In genomic region chr18:499351-500229, GRCh38 we compare ENCODE assay signal across 8 cellular contexts. TPM values are rescaled to one million over a fixed set of nuclear protein-coding genes. Genes with fewer than 3 reads are reported as not detected.
DNase-seq lines count a peak whose midpoint lies in the region; ATAC-seq and TF ChIP-seq lines count a peak whose summit lies in the region.

No MANE protein-coding gene starts in this region.

- H3K36me3 Mint-ChIP-seq in Calu3 (ENCODE audit: insufficient read depth, unreplicated experiment) = no peaks in the 10 kb centered on the region

- no TSS peak for BruUV-seq in Calu3 (replicated peaks; lab: Mats Ljungman, UMichigan)

- CTCF ChIA-PET in Calu3 (lab: Charles Lee) = no interaction called here

- H3K4me1 Mint-ChIP-seq in Calu3 (ENCODE audit: low read depth, unreplicated experiment) = peaks cover 5% of the 10 kb centered on the region

- peak overlapping the region in 2 of 4 donors; percentile 52 to 61 for H3K27ac ChIP-seq in Peyer's patch
- H3K27ac ChIP-seq in gastroesophageal sphincter = peak overlapping the region in 3 of 4 donors; percentile 57 to 86 (median 82)
- no peak overlapping the region for H3K27ac ChIP-seq in rectal smooth muscle tissue (ENCODE audit: low read depth, low read length)
- H3K27ac ChIP-seq in effector memory CD4-positive, alpha-beta T cell (ENCODE audit: insufficient read depth, low read length, poor library complexity, severe bottlenecking) = no peak overlapping the region

- H3K4me1 ChIP-seq in Peyer's patch (peaks cover 0 to 18% (median 0%) of the 10 kb centered on the region in 4 donors), gastroesophageal sphincter (peaks cover 0 to 67% (median 9%) of the 10 kb centered on the region in 3 donors), rectal smooth muscle tissue (ENCODE audit: control insufficient read depth, insufficient read depth, low read length) (no peaks in the 10 kb centered on the region)
- no peaks in the 10 kb centered on the region for H3K4me1 ChIP-seq in effector memory CD4-positive, alpha-beta T cell (ENCODE audit: control insufficient read depth, insufficient read depth, low read length, poor library complexity, severe bottlenecking)

- H3K27ac Mint-ChIP-seq in Calu3 (ENCODE audit: unreplicated experiment) = no peak overlapping the region

- DNase-seq in Calu3 = no peak
- DNase-seq in Peyer's patch = no peak
- no peak for DNase-seq in effector memory CD4-positive, alpha-beta T cell
- DNase-seq in central memory CD4-positive, alpha-beta T cell = no peak

- no peak for ATAC-seq in gastroesophageal sphincter
- no peak for ATAC-seq in HG03045 (IDR thresholded peaks at IDR 0.05; ENCODE audit: unreplicated experiment)
- ATAC-seq in HG03025 (IDR thresholded peaks at IDR 0.05; ENCODE audit: low FRiP score, unreplicated experiment) = no peak

- TF ChIP-seq POLR2A in Peyer's patch (IDR thresholded peaks at IDR 0.05) = no peak
- TF ChIP-seq POLR2A in gastroesophageal sphincter (IDR thresholded peaks at IDR 0.05) = no peak

- intact Hi-C loops in Calu3 (cut with micrococcal nuclease; ENCODE audit: unreplicated experiment) = loop anchor here (10.0 kb wide), 1 partner anchor 95 kb away; the partner anchor contains the start of gene CLUL1

- peaks cover 33% of the 10 kb centered on the region for H3K27me3 Mint-ChIP-seq in Calu3 (ENCODE audit: unreplicated experiment)

- H3K36me3 ChIP-seq in Peyer's patch = no peaks in the 10 kb centered on the region
- no peaks in the 10 kb centered on the region for H3K36me3 ChIP-seq in gastroesophageal sphincter
- H3K36me3 ChIP-seq in rectal smooth muscle tissue (ENCODE audit: control insufficient read depth, insufficient read depth, low read length) = no peaks in the 10 kb centered on the region
- no peaks in the 10 kb centered on the region for H3K36me3 ChIP-seq in effector memory CD4-positive, alpha-beta T cell (ENCODE audit: control insufficient read depth, insufficient read depth, low read length)

- H3K4me3 ChIP-seq in Peyer's patch (peak overlapping the region; percentile 22 to 59 (median 32)), gastroesophageal sphincter (peak overlapping the region; percentile 64 to 79), rectal smooth muscle tissue (ENCODE audit: low read length) (peak overlapping the region; percentile 57)
- H3K4me3 ChIP-seq in effector memory CD4-positive, alpha-beta T cell (ENCODE audit: insufficient read depth, low read depth, low read length, poor library complexity, severe bottlenecking) = no peak overlapping the region

- WGBS in gastroesophageal sphincter (ENCODE audit: low coverage in 1 of 2), 2 donors = 0 to 1% methylated on average over 5 to 28 of the region's 63 CpGs

- H3K9me3 ChIP-seq in Peyer's patch = no peaks in the 10 kb centered on the region
- H3K9me3 ChIP-seq in gastroesophageal sphincter = no peaks in the 10 kb centered on the region
- H3K9me3 ChIP-seq in effector memory CD4-positive, alpha-beta T cell (ENCODE audit: control insufficient read depth, low read length) = no peaks in the 10 kb centered on the region

- H3K4me3 Mint-ChIP-seq in Calu3 (ENCODE audit: low read depth, unreplicated experiment) = peak overlapping the region; percentile 52

- H3K27me3 ChIP-seq in Peyer's patch (no peaks in the 10 kb centered on the region), gastroesophageal sphincter (peaks cover 8% of the 10 kb centered on the region), rectal smooth muscle tissue (ENCODE audit: control insufficient read depth, insufficient read depth, low read length) (peaks cover 6% of the 10 kb centered on the region)
- H3K27me3 ChIP-seq in effector memory CD4-positive, alpha-beta T cell (replicated peaks; ENCODE audit: control insufficient read depth, insufficient read depth, low read length, poor library complexity, severe bottlenecking) = peaks cover 5% of the 10 kb centered on the region

- no peaks in the 10 kb centered on the region for H3K9me3 Mint-ChIP-seq in Calu3 (ENCODE audit: low read depth, unreplicated experiment)

- TF ChIP-seq CTCF in Calu3 (IDR thresholded peaks at IDR 0.05; ENCODE audit: unreplicated experiment) = no peak
- no peak for TF ChIP-seq CTCF in Peyer's patch (IDR thresholded peaks at IDR 0.05)
- no peak for TF ChIP-seq CTCF in gastroesophageal sphincter (IDR thresholded peaks at IDR 0.05)

- no peak overlapping the region for H3K9ac ChIP-seq in rectal smooth muscle tissue (ENCODE audit: low read length)

- no peak for TF ChIP-seq EP300 in gastroesophageal sphincter (IDR thresholded peaks at IDR 0.05)

RNA-seq across cellular contexts. Expression of gene COLEC12, which starts 0.9 kb away (rescaled TPM):
- total RNA-seq in Calu3 (2022) = not detected in 2 replicates
- 1 to 10 TPM in 3 of 4 donors, under 1 TPM in 1; 0.88 to 7.6 (median 3.8) TPM for total RNA-seq in Peyer's patch
- total RNA-seq in gastroesophageal sphincter = 10 to 100 TPM; 21.2 to 40.1 (median 37.1) TPM

Comparison
In these comparisons a context has a peak if more than half of its experiments do, and no peak if none do; other contexts are left out.
1. H3K27ac ChIP-seq: peak in gastroesophageal sphincter (3 of 4); none in rectal smooth muscle tissue (single experiment) and effector memory CD4-positive, alpha-beta T cell (single experiment).